Comparison of ENCODE assay signal across 26 cellular contexts in the genomic region with DNA sequence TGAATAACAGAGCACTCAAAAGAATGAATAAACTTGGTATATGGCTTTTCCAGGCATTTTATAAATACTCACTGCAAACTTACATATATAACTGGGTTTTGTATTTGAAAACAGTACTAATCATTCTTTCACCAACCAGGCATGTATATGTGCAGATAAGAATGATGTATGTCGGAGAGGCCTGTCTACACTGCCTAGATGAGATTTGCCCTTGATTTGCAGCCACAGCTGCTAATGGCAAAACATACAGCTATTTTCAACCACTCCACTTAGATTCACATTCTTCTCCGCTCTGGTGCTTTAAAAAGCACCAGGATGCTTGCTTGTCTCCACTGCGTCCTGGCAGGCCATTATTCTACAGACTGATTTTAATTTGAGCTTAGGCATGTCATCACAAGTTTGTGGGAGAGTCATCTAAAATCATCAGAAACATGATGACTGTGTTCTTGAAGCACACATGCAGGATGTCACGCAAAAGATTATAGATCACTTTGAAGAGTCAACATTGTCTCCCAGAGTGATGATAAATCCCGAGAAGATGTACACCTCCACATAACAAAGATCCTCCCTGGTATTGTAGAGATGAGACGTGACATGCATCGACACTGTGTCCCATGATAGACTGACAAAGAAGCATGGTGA.
"Had no signal": no experiment of that assay in that cellular context is flagged by ENCODE, and none has a peak within 500 bp of the region (broad histone marks: within the 10 kb centered on the region; RNA-seq: fewer than 3 reads in every experiment).

No MANE protein-coding gene starts in this region.

- H3K9me3 Mint-ChIP-seq: T-helper 1 cell treated with Interleukin-12 subunit alpha and Interleukin-12 subunit beta and Interleukin-4 antibody, amounts not matched to agents 30 μg/mL and 1 μg/mL, for 36 hours had no signal

- ATAC-seq: activated CD8-positive, alpha-beta T cell treated with anti-CD3 and anti-CD28 coated beads, Interleukin-2, amount 10 ng/mL, durations not matched to agents 7 days and 5 days; body of pancreas; Panc1; WTC11 had no signal

- H3K36me3 Mint-ChIP-seq: activated naive CD4-positive, alpha-beta T cell treated with anti-CD3 and anti-CD28 coated beads, Interleukin-2, amount 50 U/mL, for 24 hours; WTC11 had no signal

- H3K27me3 ChIP-seq: ascending aorta, body of pancreas, SJSA1 had no signal

- H3K36me3 ChIP-seq: ascending aorta, SJSA1 had no signal

- H3K4me1 ChIP-seq: ascending aorta, body of pancreas, SJSA1 had no signal

- H3K4me3 Mint-ChIP-seq: activated CD8-positive, alpha-beta T cell treated with anti-CD3 and anti-CD28 coated beads, Interleukin-2, amount 10 ng/mL, durations not matched to agents 7 days and 5 days; activated naive CD4-positive, alpha-beta T cell treated with anti-CD3 and anti-CD28 coated beads, Interleukin-2, amount 50 U/mL, for 24 hours; T-helper 1 cell treated with Interleukin-12 subunit alpha and Interleukin-12 subunit beta and Interleukin-4 antibody, amounts not matched to agents 30 μg/mL and 1 μg/mL, for 36 hours; WTC11 had no signal

- H3K9me3 ChIP-seq: ascending aorta, body of pancreas, SJSA1 had no signal

- H3K4me3 ChIP-seq: ascending aorta, body of pancreas, SJSA1 had no signal

- DNase-seq: activated CD4-positive, alpha-beta T cell treated with anti-CD3 and anti-CD28 coated beads for 48 hours; activated CD4-positive, alpha-beta T cell treated with anti-CD3 and anti-CD28 coated beads, Interleukin-2, amount 50 U/mL, for 4 hours; activated CD4-positive, CD25-positive, alpha-beta regulatory T cell treated with anti-CD3 and anti-CD28 coated beads, Interleukin-2, amount 50 U/mL, for 72 hours; activated CD8-positive, alpha-beta memory T cell treated with anti-CD3 and anti-CD28 coated beads, Interleukin-2, amount 50 U/mL, for 48 hours; activated CD8-positive, alpha-beta T cell treated with anti-CD3 and anti-CD28 coated beads, Interleukin-2, amount 10 ng/mL, durations not matched to agents 7 days and 5 days; activated T-cell treated with anti-CD3 and anti-CD28 coated beads, Interleukin-2, amount 50 U/mL, for 1 hour; amniotic stem cell; body of pancreas; Kasumi-1; NCI-H1048; NCI-H1417; NCI-H1694; NCI-H2029; NCI-H2107; NCI-H510A treated with DMSO at 0.1 percent for 48 hours; NCI-H69; NK-92 treated with Interleukin-12 subunit alpha and Interleukin-12 subunit beta, amount 100 ng/mL, for 24 hours; OCI-M1; RPMI8226; SHP77 had no signal

- H3K4me1 Mint-ChIP-seq: activated naive CD4-positive, alpha-beta T cell treated with anti-CD3 and anti-CD28 coated beads, Interleukin-2, amount 50 U/mL, for 24 hours; WTC11 had no signal

- H3K27ac Mint-ChIP-seq: activated CD8-positive, alpha-beta T cell treated with anti-CD3 and anti-CD28 coated beads, Interleukin-2, amount 10 ng/mL, durations not matched to agents 7 days and 5 days; activated naive CD4-positive, alpha-beta T cell treated with anti-CD3 and anti-CD28 coated beads, Interleukin-2, amount 50 U/mL, for 24 hours; T-helper 1 cell treated with Interleukin-12 subunit alpha and Interleukin-12 subunit beta and Interleukin-4 antibody, amounts not matched to agents 30 μg/mL and 1 μg/mL, for 36 hours; WTC11 had no signal

- H3K27ac ChIP-seq: ascending aorta, body of pancreas, SJSA1 had no signal
